35 cellular contexts compared by ENCODE assay signal in the genomic region with DNA sequence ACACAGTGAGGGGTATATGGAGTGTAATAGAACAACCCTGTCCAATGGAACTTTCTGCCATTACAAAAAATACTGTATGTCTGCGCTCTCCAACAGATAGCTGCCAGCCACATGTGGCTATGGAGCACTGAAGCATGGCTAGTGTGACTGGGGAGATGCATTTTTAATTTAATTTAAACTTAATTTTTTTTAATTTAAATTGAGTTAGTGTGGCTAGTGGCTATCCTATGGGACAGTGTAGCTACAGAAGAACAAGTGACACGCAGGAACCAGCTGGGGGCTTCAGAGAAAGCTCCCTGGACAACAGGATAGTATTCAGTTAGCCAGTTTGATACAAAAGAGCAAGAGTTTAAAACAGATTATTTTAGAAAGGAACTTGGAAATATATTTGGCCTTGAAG.
"Had no signal": no experiment of that assay in that cellular context is flagged by ENCODE, and none has a peak within 500 bp of the region (broad histone marks: within the 10 kb centered on the region; RNA-seq: fewer than 3 reads in every experiment).

No MANE protein-coding gene starts in this region.

- H3K27me3 ChIP-seq: MG63 had no signal

- H3K27ac ChIP-seq: KMS-11 had no signal

- H3K9ac ChIP-seq: KMS-11 had no signal

- H3K9me3 ChIP-seq: MG63 had no signal

- H3K4me3 ChIP-seq: MG63 had no signal

- H3K36me3 ChIP-seq: MG63 had no signal

- DNase-seq: Karpas-422, Kasumi-1, MG63, MM.1S, MV-4-11, NCI-H1048, NCI-H1092, NCI-H1092 treated with DMSO at 0.1 percent for 48 hours, NCI-H1105, NCI-H1105 treated with DMSO at 0.1 percent for 48 hours, NCI-H1417, NCI-H1417 treated with DMSO at 0.1 percent for 48 hours, NCI-H1436, NCI-H1436 treated with DMSO at 0.1 percent for 48 hours, NCI-H146, NCI-H1694, NCI-H1694 treated with DMSO at 0.1 percent for 48 hours, NCI-H187, NCI-H187 treated with DMSO at 0.1 percent for 48 hours, NCI-H1930, NCI-H2029, NCI-H2029 treated with DMSO at 0.1 percent for 48 hours, NCI-H2081, NCI-H2081 treated with DMSO at 0.1 percent for 48 hours, NCI-H2107, NCI-H2171, NCI-H2171 treated with DMSO at 0.1 percent for 48 hours, NCI-H2227 treated with DMSO at 0.1 percent for 48 hours, NCI-H226, NCI-H345, NCI-H446, NCI-H446 treated with DMSO at 0.1 percent for 48 hours, NCI-H510A, NCI-H510A treated with DMSO at 0.1 percent for 48 hours had no signal

- H3K4me2 ChIP-seq: KMS-11 had no signal
